20 cellular contexts compared by ENCODE assay signal in genomic region chr16:47004652-47005051, GRCh38. TPM values are rescaled to one million over a fixed set of nuclear protein-coding genes. Genes with fewer than 3 reads are reported as not detected.
DNase-seq lines count a peak whose midpoint lies in the region; ATAC-seq and TF ChIP-seq lines count a peak whose summit lies in the region.
"Had no signal": no experiment of that assay in that cellular context is flagged by ENCODE, and none has a peak within 500 bp of the region (broad histone marks: within the 10 kb centered on the region; RNA-seq: fewer than 3 reads in every experiment).

No MANE protein-coding gene starts in this region.

- intact Hi-C loops in vagina (cut with DNase I), result no loop called here

- H3K4me1 ChIP-seq in GM23338 (ENCODE audit: insufficient read depth) (no peaks in the 10 kb centered on the region), vagina (no peaks in the 10 kb centered on the region)
- H3K4me1 ChIP-seq: BLaER1 had no signal

- TF ChIP-seq POLR2A in vagina (IDR thresholded peaks at IDR 0.05), result no peak

- H3K9me2 ChIP-seq in GM23338 (ENCODE audit: insufficient read depth), result no peaks in the 10 kb centered on the region

- no peaks in the 10 kb centered on the region for H4K20me1 ChIP-seq in GM23338 (replicated peaks; ENCODE audit: insufficient read depth)
- H4K20me1 ChIP-seq: BLaER1 had no signal

- TF ChIP-seq CTCF in GM23338 (conservative IDR thresholded peaks at IDR 0.05; ENCODE audit: low read depth in 2 of 2), result no peak
- TF ChIP-seq CTCF in vagina (IDR thresholded peaks at IDR 0.05), result no peak

- no peak for ATAC-seq in GM23338
- ATAC-seq: CD8-positive, alpha-beta T cell; GM12878; HCT116 had no signal

- H3K4me2 ChIP-seq in GM23338, result no peak overlapping the region
- H3K4me2 ChIP-seq: BLaER1 had no signal

- 0 out of 3 replicates have a peak, but pooled peaks cover 3% of the 10 kb centered on the region for H3K36me3 Mint-ChIP-seq in GM23338 (ENCODE audit: low read depth)
- H3K36me3 Mint-ChIP-seq: CD4-positive, CD25-positive, alpha-beta regulatory T cell; CD8-positive, alpha-beta T cell had no signal

- no peaks in the 10 kb centered on the region for H3K9me3 ChIP-seq in vagina

- peaks cover 2% of the 10 kb centered on the region for H3K27me3 Mint-ChIP-seq in GM23338 (ENCODE audit: insufficient read depth, low read depth, poor library complexity)
- H3K27me3 Mint-ChIP-seq: B cell had no signal

- H3K27ac ChIP-seq in GM23338 (ENCODE audit: low read depth) (no peak overlapping the region), vagina (no peak overlapping the region)
- H3K27ac ChIP-seq: 22Rv1, BLaER1, C4-2B, GM23248 had no signal

- H3K4me3 ChIP-seq in GM23338 (no peak overlapping the region), vagina (no peak overlapping the region)
- H3K4me3 ChIP-seq: BLaER1, GM12878, GM23248 had no signal

- H3K36me3 ChIP-seq in GM23338 (ENCODE audit: insufficient read depth) (no peaks in the 10 kb centered on the region), vagina (no peaks in the 10 kb centered on the region)
- H3K36me3 ChIP-seq: BLaER1 had no signal

- H3K79me2 ChIP-seq in GM23338 (replicated peaks; ENCODE audit: insufficient read depth), result no peaks in the 10 kb centered on the region

- H3K9me3 Mint-ChIP-seq in GM23338, result peaks cover 8% of the 10 kb centered on the region; the same call in 2 of the 3 replicates
- H3K9me3 Mint-ChIP-seq: CD8-positive, alpha-beta T cell had no signal

- peak overlapping the region; percentile 43; the same call in 1 of the 2 replicates for H2AFZ ChIP-seq in GM23338
- H2AFZ ChIP-seq: GM23248 had no signal

- no peaks in the 10 kb centered on the region for H3K4me1 Mint-ChIP-seq in GM23338
- H3K4me1 Mint-ChIP-seq: B cell, H9 had no signal

- no peak overlapping the region for H3K27ac Mint-ChIP-seq in GM23338
- H3K27ac Mint-ChIP-seq: B cell; CD4-positive, CD25-positive, alpha-beta regulatory T cell; CD8-positive, alpha-beta T cell; H9 had no signal

- no peaks in the 10 kb centered on the region for H3F3A ChIP-seq in GM23338 (replicated peaks; ENCODE audit: low read depth)

- DNase-seq in NCI-H2171 treated with DMSO at 0.1 percent for 48 hours (lab: John Stamatoyannopoulos, UW) (peak; percentile 2), NCI-H2171 (lab: John Stamatoyannopoulos, UW) (no peak), GM23338 (ENCODE audit: low spot score) (no peak), NCI-H524 treated with DMSO at 0.1 percent for 48 hours (lab: John Stamatoyannopoulos, UW) (peak; percentile 58), vagina (ENCODE audit: extremely low spot score in 2 of 2) (no peak), NAMALWA (ENCODE audit: low spot score) (no peak)
- DNase-seq: CD4-positive, CD25-positive, alpha-beta regulatory T cell; CD8-positive, alpha-beta T cell; DMS 273 treated with DMSO at 0.1 percent for 48 hours; DMS79; EL; GDM1; GM23248; H9 had no signal

- H3K4me3 Mint-ChIP-seq in GM23338, result no peak overlapping the region
- H3K4me3 Mint-ChIP-seq: B cell; CD4-positive, CD25-positive, alpha-beta regulatory T cell; CD8-positive, alpha-beta T cell; H9 had no signal

- no peaks in the 10 kb centered on the region for H3K27me3 ChIP-seq in GM23338 (ENCODE audit: insufficient read depth)
- H3K27me3 ChIP-seq in vagina, result no peaks in the 10 kb centered on the region
- H3K27me3 ChIP-seq: BLaER1 had no signal

TF ChIP-seq in GM23338, 12 proteins besides CTCF, POLR2A, EP300 and RAD21 (continues in another document):
- no peak for TF ChIP-seq ZNF114 (CRISPR knock-in tag; IDR thresholded peaks at IDR 0.05)
- TF ChIP-seq REST (IDR thresholded peaks at IDR 0.05; ENCODE audit: unreplicated experiment), result no peak
- no peak for TF ChIP-seq EZH2phosphoT487 (IDR thresholded peaks at IDR 0.05; ENCODE audit: unreplicated experiment)
- no peak for TF ChIP-seq STAT1 (IDR thresholded peaks at IDR 0.05; ENCODE audit: unreplicated experiment)
- no peak for TF ChIP-seq ZNF462 (CRISPR knock-in tag; IDR thresholded peaks at IDR 0.05)
- TF ChIP-seq NANOG (IDR thresholded peaks at IDR 0.05; ENCODE audit: borderline replicate concordance), result no peak

RNA-seq across cellular contexts. Expression of gene DNAJA2, which starts 31.2 kb away (rescaled TPM):
- total RNA-seq in GM23338 (2014; rRNA removed; shearing (Covaris generic)), result 94.5 and 99.2 TPM in 2 replicates
- polyA plus RNA-seq in GM23338 (2016; fragmentation: Nextera tagmentation; extraction: Ambion mirVana), result 79.2 and 101 TPM in 2 replicates
- total RNA-seq in vagina, result 38.3 TPM

Comparison
In these comparisons a context has a peak if more than half of its experiments do, and no peak if none do; other contexts are left out.
1. DNase-seq: peak in NCI-H2171 treated with DMSO at 0.1 percent for 48 hours (single experiment) and NCI-H524 treated with DMSO at 0.1 percent for 48 hours (single experiment); none in NCI-H2171 (single experiment), GM23338 (single experiment), vagina (0 of 2) and NAMALWA (single experiment).